ENCODE assay signal across 10 cellular contexts in the genomic region with DNA sequence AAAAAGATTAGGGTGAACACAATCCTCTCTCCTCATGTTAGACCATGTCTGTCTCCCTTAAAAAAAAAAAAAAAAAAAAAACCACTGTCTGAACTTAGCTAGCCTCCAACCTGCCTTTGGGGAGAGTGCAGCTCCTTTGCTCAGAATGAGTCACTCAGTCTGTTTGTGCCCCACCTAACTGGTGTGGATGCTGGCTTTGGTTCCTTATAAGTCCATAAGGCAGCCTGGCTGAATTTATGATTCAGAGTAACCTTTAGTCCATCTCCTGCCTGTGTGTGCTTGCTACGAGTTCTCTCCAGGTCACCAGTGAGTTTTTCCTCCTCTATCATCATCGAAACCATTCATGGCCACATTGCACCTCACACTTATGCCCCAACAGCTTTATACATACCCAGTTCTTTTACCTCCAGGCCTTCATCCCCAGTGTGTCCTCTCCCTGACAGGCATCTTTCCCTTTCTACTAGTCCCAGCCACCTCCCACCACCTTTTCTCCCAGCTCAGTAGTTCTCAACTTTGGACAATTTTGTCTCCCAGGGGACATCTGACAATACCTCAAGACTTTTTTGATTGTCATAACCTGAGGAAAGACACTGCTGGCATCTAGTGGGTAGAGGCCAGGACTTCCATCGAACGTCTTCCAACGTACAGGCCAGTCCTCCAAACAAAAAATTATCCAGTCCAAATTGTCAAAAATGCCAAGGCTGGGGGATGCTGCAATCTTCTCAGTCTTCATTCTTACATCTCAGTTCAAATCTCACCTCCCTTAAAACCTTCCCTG.
DNase-seq lines count a peak whose midpoint lies in the region; ATAC-seq and TF ChIP-seq lines count a peak whose summit lies in the region.
"Had no signal": no experiment of that assay in that cellular context is flagged by ENCODE, and none has a peak within 500 bp of the region (broad histone marks: within the 10 kb centered on the region; RNA-seq: fewer than 3 reads in every experiment).

No MANE protein-coding gene starts in this region.

- TF ChIP-seq CTCF in GM06990 (IDR thresholded peaks at IDR 0.05; ENCODE audit: insufficient read depth, low read length, poor library complexity, severe bottlenecking) (peak; percentile 2), esophagus squamous epithelium (IDR thresholded peaks at IDR 0.05) (no peak)

- peak; percentile 20 for DNase-seq in GM06990 (ENCODE audit: extremely low read depth, insufficient read length)
- peak; percentile 86 for DNase-seq in NCI-H226
- no peak for DNase-seq in esophagus squamous epithelium (lab: John Stamatoyannopoulos, UW)
- DNase-seq in sciatic nerve (ENCODE audit: low spot score): no peak
- no peak for DNase-seq in activated naive CD8-positive, alpha-beta T cell treated with anti-CD3 and anti-CD28 coated beads, Interleukin-2, amount 50 U/mL, for 24 hours
- no peak for DNase-seq in immature natural killer cell
- no peak for DNase-seq in activated effector memory CD4-positive, alpha-beta T cell treated with anti-CD3 and anti-CD28 coated beads, Interleukin-2, amount 50 U/mL, for 16 hours

- H3K36me3 ChIP-seq in GM06990 (ENCODE audit: control insufficient read depth, insufficient read depth, low read length): no peaks in the 10 kb centered on the region
- H3K36me3 ChIP-seq in esophagus squamous epithelium: no peaks in the 10 kb centered on the region

- no peak for TF ChIP-seq POLR2A in esophagus squamous epithelium (IDR thresholded peaks at IDR 0.05)

- intact Hi-C loops in esophagus squamous epithelium (cut with DNase I): no loop called here
- intact Hi-C loops in sciatic nerve (cut with DNase I): no loop called here

- peak; percentile 90 for ATAC-seq in sciatic nerve
- no peak for ATAC-seq in HG03565 (IDR thresholded peaks at IDR 0.05; ENCODE audit: unreplicated experiment)
- ATAC-seq in activated naive CD8-positive, alpha-beta T cell treated with anti-CD3 and anti-CD28 coated beads, Interleukin-2, amount 50 U/mL, for 24 hours: no peak
- ATAC-seq: body of pancreas had no signal

- no peak overlapping the region for H3K27ac Mint-ChIP-seq in activated naive CD8-positive, alpha-beta T cell treated with anti-CD3 and anti-CD28 coated beads, Interleukin-2, amount 50 U/mL, for 24 hours
- H3K27ac Mint-ChIP-seq in immature natural killer cell: peak overlapping the region in 1 of 6 donors; percentile 9

- no peaks in the 10 kb centered on the region for H3K4me1 Mint-ChIP-seq in activated naive CD8-positive, alpha-beta T cell treated with anti-CD3 and anti-CD28 coated beads, Interleukin-2, amount 50 U/mL, for 24 hours
- H3K4me1 Mint-ChIP-seq in immature natural killer cell: no peaks in the 10 kb centered on the region

- H3K9me3 Mint-ChIP-seq in activated naive CD8-positive, alpha-beta T cell treated with anti-CD3 and anti-CD28 coated beads, Interleukin-2, amount 50 U/mL, for 24 hours: peaks cover 5% of the 10 kb centered on the region
- H3K9me3 Mint-ChIP-seq in immature natural killer cell: peaks cover 0 to 8% (median 4%) of the 10 kb centered on the region in 6 donors

- H3K9me3 ChIP-seq in esophagus squamous epithelium: peaks cover 0 to 12% (median 0%) of the 10 kb centered on the region in 3 donors
- H3K9me3 ChIP-seq: body of pancreas had no signal

- WGBS in esophagus squamous epithelium, 2 donors: 56 to 57% methylated on average over 5 of the region's 5 CpGs

- H3K27me3 ChIP-seq in GM06990 (replicated peaks; ENCODE audit: control insufficient read depth, insufficient read depth, low read length) (no peaks in the 10 kb centered on the region), esophagus squamous epithelium (no peaks in the 10 kb centered on the region)
- H3K27me3 ChIP-seq: body of pancreas had no signal

- no peak overlapping the region for H3K4me3 Mint-ChIP-seq in activated naive CD8-positive, alpha-beta T cell treated with anti-CD3 and anti-CD28 coated beads, Interleukin-2, amount 50 U/mL, for 24 hours
- no peak overlapping the region for H3K4me3 Mint-ChIP-seq in immature natural killer cell

- peak overlapping the region; percentile 34 to 62 (median 58) for H3K27ac ChIP-seq in esophagus squamous epithelium
- H3K27ac ChIP-seq: body of pancreas had no signal

- H3K36me3 Mint-ChIP-seq in activated naive CD8-positive, alpha-beta T cell treated with anti-CD3 and anti-CD28 coated beads, Interleukin-2, amount 50 U/mL, for 24 hours (ENCODE audit: low read depth): no peaks in the 10 kb centered on the region
- H3K36me3 Mint-ChIP-seq in immature natural killer cell: no peaks in the 10 kb centered on the region

- peaks cover 0 to 30% (median 9%) of the 10 kb centered on the region in 3 donors for H3K4me1 ChIP-seq in esophagus squamous epithelium

- no peak overlapping the region for H3K4me3 ChIP-seq in GM06990 (replicated peaks; ENCODE audit: low read depth, low read length)
- H3K4me3 ChIP-seq in esophagus squamous epithelium: no peak overlapping the region
- H3K4me3 ChIP-seq: body of pancreas, skin epidermis had no signal

- H3K27me3 Mint-ChIP-seq in activated naive CD8-positive, alpha-beta T cell treated with anti-CD3 and anti-CD28 coated beads, Interleukin-2, amount 50 U/mL, for 24 hours: peaks cover 4% of the 10 kb centered on the region
- peaks cover 0 to 1% (median 0%) of the 10 kb centered on the region in 3 donors for H3K27me3 Mint-ChIP-seq in immature natural killer cell (ENCODE audit: low read depth in 3 of 3)

Comparison
In these comparisons a context has a peak if more than half of its experiments do, and no peak if none do; other contexts are left out.
1. DNase-seq: peak in GM06990 (single experiment) and NCI-H226 (single experiment); none in esophagus squamous epithelium (single experiment), sciatic nerve (single experiment), activated naive CD8-positive, alpha-beta T cell treated with anti-CD3 and anti-CD28 coated beads, Interleukin-2, amount 50 U/mL, for 24 hours (single experiment), immature natural killer cell (0 of 3) and activated effector memory CD4-positive, alpha-beta T cell treated with anti-CD3 and anti-CD28 coated beads, Interleukin-2, amount 50 U/mL, for 16 hours (single experiment).